In the genomic region with DNA sequence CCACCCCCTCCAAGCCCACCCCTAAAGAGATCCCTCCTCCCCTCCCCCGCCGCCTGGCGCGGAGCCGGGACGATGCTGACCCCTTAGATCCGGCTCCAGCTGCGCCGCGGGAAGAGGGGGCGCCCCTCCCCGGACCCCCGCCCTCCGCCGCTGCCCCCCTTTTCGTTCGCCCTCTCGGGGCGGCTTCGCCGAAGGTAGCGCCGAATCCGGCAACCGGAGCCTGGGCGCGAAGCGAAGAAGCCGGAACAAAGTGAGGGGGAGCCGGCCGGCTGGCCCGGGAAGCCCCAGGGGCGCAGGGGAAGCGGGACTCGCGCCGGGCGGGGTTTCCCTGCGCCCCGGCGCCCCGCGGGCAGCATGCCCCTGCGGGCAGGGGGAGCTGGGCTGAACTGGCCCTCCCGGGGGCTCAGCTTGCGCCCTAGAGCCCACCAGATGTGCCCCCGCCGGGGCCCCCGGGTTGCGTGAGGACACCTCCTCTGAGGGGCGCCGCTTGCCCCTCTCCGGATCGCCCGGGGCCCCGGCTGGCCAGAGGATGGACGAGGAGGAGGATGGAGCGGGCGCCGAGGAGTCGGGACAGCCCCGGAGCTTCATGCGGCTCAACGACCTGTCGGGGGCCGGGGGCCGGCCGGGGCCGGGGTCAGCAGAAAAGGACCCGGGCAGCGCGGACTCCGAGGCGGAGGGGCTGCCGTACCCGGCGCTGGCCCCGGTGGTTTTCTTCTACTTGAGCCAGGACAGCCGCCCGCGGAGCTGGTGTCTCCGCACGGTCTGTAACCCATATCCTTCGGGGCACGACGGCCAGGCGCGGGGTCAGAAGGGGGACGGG, we compare ENCODE assay signal across 10 cellular contexts. TPM values are rescaled to one million over a fixed set of nuclear protein-coding genes. Genes with fewer than 3 reads are reported as not detected.
DNase-seq lines count a peak whose midpoint lies in the region; FAIRE-seq and TF ChIP-seq lines count a peak whose summit lies in the region.
"Had no signal": no experiment of that assay in that cellular context is flagged by ENCODE, and none has a peak within 500 bp of the region (broad histone marks: within the 10 kb centered on the region; RNA-seq: fewer than 3 reads in every experiment).

No MANE protein-coding gene starts in this region.

- POLR2A ChIA-PET in endothelial cell of umbilical vein (lab: Charles Lee) = interaction anchor here (0.7 to 1.0 kb wide), 2 partner anchors 10 to 305 kb away, joined by 3 to 7 read pairs; no protein-coding TSS in a partner anchor

- dilution Hi-C loops in endothelial cell of umbilical vein (cut with MboI; ENCODE audit: extremely low pct_ligation_motif_present, low sequenced_read_pairs) = no loop called here

- H3K4me2 ChIP-seq in Loucy (ENCODE audit: low read depth, low read length, poor library complexity, severe bottlenecking) (peak overlapping the region; percentile 87), endothelial cell of umbilical vein (ENCODE audit: insufficient read depth, low read length) (no peak overlapping the region), smooth muscle cell (peak overlapping the region; percentile 87)

- no peaks in the 10 kb centered on the region for H3K9me1 ChIP-seq in endothelial cell of umbilical vein (replicated peaks; ENCODE audit: control insufficient read depth, extremely low read depth, insufficient read depth, low read length)

- H3F3A ChIP-seq in Loucy (ENCODE audit: low read depth) (no peaks in the 10 kb centered on the region), smooth muscle cell (ENCODE audit: low read depth) (peaks cover 3% of the 10 kb centered on the region)

- BruUV-seq in endothelial cell of umbilical vein (replicated peaks; lab: Mats Ljungman, UMichigan) = no TSS peak

- H3K4me3 ChIP-seq in Loucy (ENCODE audit: low read length, poor library complexity, severe bottlenecking) (peak overlapping the region; percentile 66), endothelial cell of umbilical vein (replicated peaks in 1 of 3; ENCODE audit: insufficient read depth in 1 of 3, low read depth in 1 of 3, low read length in 3 of 3) (no peak overlapping the region), smooth muscle cell (peak overlapping the region; percentile 53)

- CTCF ChIA-PET in endothelial cell of umbilical vein (lab: Charles Lee) = interaction anchor here (1.1 to 2.4 kb wide), 7 partner anchors 10 to 119 kb away, joined by 3 to 17 read pairs (median 4); no protein-coding TSS in a partner anchor

- no peaks in the 10 kb centered on the region for H4K20me1 ChIP-seq in Loucy (ENCODE audit: insufficient read depth, low read length, poor library complexity, severe bottlenecking)
- H4K20me1 ChIP-seq in endothelial cell of umbilical vein (replicated peaks; ENCODE audit: control insufficient read depth, extremely low read depth, insufficient read depth, low read length) = no peaks in the 10 kb centered on the region
- H4K20me1 ChIP-seq in smooth muscle cell (ENCODE audit: low read depth) = no peaks in the 10 kb centered on the region

- H3K9ac ChIP-seq in Loucy (ENCODE audit: low read depth, low read length, poor library complexity, severe bottlenecking) = peak overlapping the region; percentile 35
- H3K9ac ChIP-seq in endothelial cell of umbilical vein (replicated peaks; ENCODE audit: extremely low read depth, insufficient read depth, low read length) = no peak overlapping the region
- peak overlapping the region; percentile 39 for H3K9ac ChIP-seq in smooth muscle cell (ENCODE audit: low read depth)

- no peak overlapping the region for H3K27ac ChIP-seq in endothelial cell of umbilical vein (ENCODE audit: insufficient read depth, low read depth, low read length)
- H3K27ac ChIP-seq in smooth muscle cell (ENCODE audit: low read depth) = no peak overlapping the region
- H3K27ac ChIP-seq: C4-2B had no signal

- H3K4me1 ChIP-seq in Loucy (ENCODE audit: insufficient read depth, low read length, poor library complexity, severe bottlenecking) (peaks cover 10% of the 10 kb centered on the region), endothelial cell of umbilical vein (ENCODE audit: control insufficient read depth, extremely low read depth, insufficient read depth, low read length) (peaks cover 7% of the 10 kb centered on the region), smooth muscle cell (ENCODE audit: low read depth) (peaks cover 41% of the 10 kb centered on the region)

- DNase-seq in NCI-H82 (lab: John Stamatoyannopoulos, UW) = peak; percentile 32
- no peak for DNase-seq in NCI-H82 treated with DMSO at 0.1 percent for 48 hours (lab: John Stamatoyannopoulos, UW; ENCODE audit: unreplicated experiment)
- DNase-seq in endothelial cell of umbilical vein (ENCODE audit: low read depth, low spot score) = no peak
- DNase-seq in smooth muscle cell (lab: John Stamatoyannopoulos, UW; ENCODE audit: unreplicated experiment) = no peak
- no peak for DNase-seq in GM12892 (ENCODE audit: insufficient read length)
- DNase-seq in NCI-H1436 treated with DMSO at 0.1 percent for 48 hours (lab: John Stamatoyannopoulos, UW) = no peak
- no peak for DNase-seq in head of caudate nucleus

- no peaks in the 10 kb centered on the region for H3K9me3 ChIP-seq in Loucy (ENCODE audit: insufficient read depth, low read depth, low read length)
- H3K9me3 ChIP-seq in endothelial cell of umbilical vein (replicated peaks; ENCODE audit: control insufficient read depth, insufficient read depth, low read length) = no peaks in the 10 kb centered on the region
- no peaks in the 10 kb centered on the region for H3K9me3 ChIP-seq in smooth muscle cell (replicated peaks; ENCODE audit: low read depth)

- H3K79me2 ChIP-seq in Loucy (ENCODE audit: insufficient read depth, low read length) (no peaks in the 10 kb centered on the region), endothelial cell of umbilical vein (ENCODE audit: control insufficient read depth, insufficient read depth, low read length) (no peaks in the 10 kb centered on the region), smooth muscle cell (ENCODE audit: low read depth) (no peaks in the 10 kb centered on the region)

- 2% methylated on average over 41 of the region's 89 CpGs for WGBS in smooth muscle cell (ENCODE audit: low lambda C conversion rate)

- TF ChIP-seq POLR2A in endothelial cell of umbilical vein (IDR thresholded peaks at IDR 0.05; ENCODE audit: low read depth, low read length) (no peak), GM12892 (IDR thresholded peaks at IDR 0.05; ENCODE audit: low read depth, low read length) (no peak)

- no peak for FAIRE-seq in endothelial cell of umbilical vein (lab: Jason Lieb, UNC)
- no peak for FAIRE-seq in GM12892 (lab: Jason Lieb, UNC)

- H2AFZ ChIP-seq in Loucy (ENCODE audit: low read length) (peak overlapping the region; percentile 63; the same call in 1 of the 2 replicates), endothelial cell of umbilical vein (ENCODE audit: low read depth, low read length) (no peak overlapping the region), smooth muscle cell (ENCODE audit: low read depth) (peak overlapping the region; percentile 66)

- intact Hi-C loops in endothelial cell of umbilical vein (cut with micrococcal nuclease) (loop anchor here (5.0 kb wide), 2 partner anchors 41 to 56 kb away; no protein-coding TSS in a partner anchor), head of caudate nucleus (cut with DNase I) (no loop called here)

- TF ChIP-seq CTCF in Loucy (conservative IDR thresholded peaks at IDR 0.05; ENCODE audit: low read length) (no peak), endothelial cell of umbilical vein (IDR thresholded peaks at IDR 0.05; ENCODE audit: extremely low read depth in 1 of 2, insufficient read depth in 1 of 2, low read depth in 1 of 2, low read length in 2 of 2) (no peak), smooth muscle cell (IDR thresholded peaks at IDR 0.05; ENCODE audit: borderline replicate concordance, insufficient read depth, poor library complexity, severe bottlenecking) (no peak)

- H3K27me3 ChIP-seq in Loucy (ENCODE audit: insufficient read depth, low read length, poor library complexity, severe bottlenecking) (peaks cover 21% of the 10 kb centered on the region), endothelial cell of umbilical vein (ENCODE audit: control insufficient read depth in 2 of 2, insufficient read depth in 2 of 2, low read length in 2 of 2) (peaks cover 51 to 62% of the 10 kb centered on the region in 2 experiments), smooth muscle cell (ENCODE audit: low read depth) (peaks cover 49% of the 10 kb centered on the region)

- H3K9me2 ChIP-seq in Loucy (replicated peaks; ENCODE audit: low read depth, low read length) = no peaks in the 10 kb centered on the region

- H3K36me3 ChIP-seq in Loucy (ENCODE audit: insufficient read depth, low read length) (no peaks in the 10 kb centered on the region), endothelial cell of umbilical vein (ENCODE audit: control insufficient read depth in 2 of 2, extremely low read depth in 1 of 2, insufficient read depth in 2 of 2, low read length in 2 of 2) (no peaks in the 10 kb centered on the region), smooth muscle cell (ENCODE audit: low read depth) (no peaks in the 10 kb centered on the region)

RNA-seq across cellular contexts. Expression of gene CACNA1G, which starts 0.6 kb away (rescaled TPM):
- not detected in 2 replicates for total RNA-seq in endothelial cell of umbilical vein
- not detected in 2 replicates for polyA plus RNA-seq in endothelial cell of umbilical vein
- 0.03 TPM in 1 of 2 replicates, not detected in the other for polyA plus RNA-seq in endothelial cell of umbilical vein (2011; cell fraction: cytosol; rRNA removed)
- 0.03 TPM in 1 of 2 replicates, not detected in the other for polyA plus RNA-seq in endothelial cell of umbilical vein (2011; cell fraction: nucleus; rRNA removed)
- polyA plus RNA-seq in endothelial cell of umbilical vein (2012) = not detected in 2 replicates
- not detected in 2 replicates for polyA minus RNA-seq in endothelial cell of umbilical vein
- not detected for polyA minus RNA-seq in endothelial cell of umbilical vein (2011; cell fraction: cytosol; rRNA and poly(A)+ RNA removed)
- polyA minus RNA-seq in endothelial cell of umbilical vein (2011; cell fraction: nucleus; rRNA and poly(A)+ RNA removed) = not detected in 2 replicates
- 1.6 and 2.0 TPM in 2 replicates for total RNA-seq in smooth muscle cell
- polyA plus RNA-seq in smooth muscle cell = 1.5 and 1.7 TPM in 2 replicates
- 0.15 TPM for polyA plus RNA-seq in GM12892 (2012; ENCODE audit: missing spikeins)

RNA-seq across cellular contexts. Expression of gene SPATA20, which starts 14.2 kb away (rescaled TPM):
- total RNA-seq in endothelial cell of umbilical vein (31.4 and 42.3 TPM in 2 replicates), smooth muscle cell (62.7 and 107 TPM in 2 replicates)
- polyA plus RNA-seq in endothelial cell of umbilical vein (51.5 and 52.7 TPM in 2 replicates), smooth muscle cell (61.0 and 64.2 TPM in 2 replicates)
- 19.0 and 26.3 TPM in 2 replicates for polyA plus RNA-seq in endothelial cell of umbilical vein (2011; cell fraction: cytosol; rRNA removed)
- 199 and 245 TPM in 2 replicates for polyA plus RNA-seq in endothelial cell of umbilical vein (2011; cell fraction: nucleus; rRNA removed)
- polyA plus RNA-seq in endothelial cell of umbilical vein (2012) = 35.5 and 58.2 TPM in 2 replicates
- polyA minus RNA-seq in endothelial cell of umbilical vein = 44.0 and 45.6 TPM in 2 replicates
- 3.7 TPM for polyA minus RNA-seq in endothelial cell of umbilical vein (2011; cell fraction: cytosol; rRNA and poly(A)+ RNA removed)
- polyA minus RNA-seq in endothelial cell of umbilical vein (2011; cell fraction: nucleus; rRNA and poly(A)+ RNA removed) = 52.6 and 72.8 TPM in 2 replicates
- polyA plus RNA-seq in GM12892 (2012; ENCODE audit: missing spikeins) = 18.4 TPM

RNA-seq across cellular contexts. Expression of gene EPN3, which starts 28.6 kb away (rescaled TPM):
- total RNA-seq in endothelial cell of umbilical vein (not detected in 2 replicates), smooth muscle cell (3.9 and 6.3 TPM in 2 replicates)
- polyA plus RNA-seq in endothelial cell of umbilical vein (not detected in 2 replicates), smooth muscle cell (5.1 and 7.6 TPM in 2 replicates)
- polyA plus RNA-seq in endothelial cell of umbilical vein (2011; cell fraction: cytosol; rRNA removed) = 0.03 TPM in 1 of 2 replicates, not detected in the other
- 0.07 TPM in 1 of 2 replicates, not detected in the other for polyA plus RNA-seq in endothelial cell of umbilical vein (2011; cell fraction: nucleus; rRNA removed)
- 0.13 TPM in 1 of 2 replicates, not detected in the other for polyA plus RNA-seq in endothelial cell of umbilical vein (2012)
- polyA minus RNA-seq in endothelial cell of umbilical vein = not detected in 2 replicates
- not detected for polyA minus RNA-seq in endothelial cell of umbilical vein (2011; cell fraction: cytosol; rRNA and poly(A)+ RNA removed)
- not detected in 2 replicates for polyA minus RNA-seq in endothelial cell of umbilical vein (2011; cell fraction: nucleus; rRNA and poly(A)+ RNA removed)
- polyA plus RNA-seq in GM12892 (2012; ENCODE audit: missing spikeins) = not detected

RNA-seq across cellular contexts. Expression of gene MYCBPAP, which starts 52.9 kb away (rescaled TPM):
- total RNA-seq in endothelial cell of umbilical vein (0.25 and 0.66 TPM in 2 replicates), smooth muscle cell (0.18 and 0.90 TPM in 2 replicates)
- polyA plus RNA-seq in endothelial cell of umbilical vein (0.05 and 0.40 TPM in 2 replicates), smooth muscle cell (0.97 and 1.4 TPM in 2 replicates)
- 0.22 and 0.27 TPM in 2 replicates for polyA plus RNA-seq in endothelial cell of umbilical vein (2011; cell fraction: cytosol; rRNA removed)
- polyA plus RNA-seq in endothelial cell of umbilical vein (2011; cell fraction: nucleus; rRNA removed) = 1.6 TPM in 2 replicates
- polyA plus RNA-seq in endothelial cell of umbilical vein (2012) = 0.46 and 0.83 TPM in 2 replicates
- polyA minus RNA-seq in endothelial cell of umbilical vein = 0.25 TPM in 1 of 2 replicates, not detected in the other
- polyA minus RNA-seq in endothelial cell of umbilical vein (2011; cell fraction: cytosol; rRNA and poly(A)+ RNA removed) = not detected
- 0.38 and 1.4 TPM in 2 replicates for polyA minus RNA-seq in endothelial cell of umbilical vein (2011; cell fraction: nucleus; rRNA and poly(A)+ RNA removed)
- polyA plus RNA-seq in GM12892 (2012; ENCODE audit: missing spikeins) = 0.74 TPM
- total RNA-seq: M059J had no signal

Comparison
In these comparisons a context has a peak if more than half of its experiments do, and no peak if none do; other contexts are left out.
1. H3K4me3 ChIP-seq: peak in Loucy (single experiment) and smooth muscle cell (single experiment); none in endothelial cell of umbilical vein (0 of 3).